In genomic region chr10:60172363-60172990, GRCh38 we compare ENCODE assay signal across 21 cellular contexts.
DNase-seq lines count a peak whose midpoint lies in the region; ATAC-seq, FAIRE-seq and TF ChIP-seq lines count a peak whose summit lies in the region.
"Had no signal": no experiment of that assay in that cellular context is flagged by ENCODE, and none has a peak within 500 bp of the region (broad histone marks: within the 10 kb centered on the region; RNA-seq: fewer than 3 reads in every experiment).

No MANE protein-coding gene starts in this region.

- H2BK5ac ChIP-seq in mesendoderm (ENCODE audit: low read length) = no peak overlapping the region

- ATAC-seq in A549 (no peak), HG02678 (IDR thresholded peaks at IDR 0.05; ENCODE audit: unreplicated experiment) (no peak)
- ATAC-seq: gastroesophageal sphincter; naive thymus-derived CD4-positive, alpha-beta T cell; psoas muscle; stimulated activated effector memory CD8-positive, alpha-beta T cell treated with anti-CD3 and anti-CD28 coated beads, Interleukin-12 subunit alpha, Interleukin-12 subunit beta, amount 100 ng/mL, for 72 hours had no signal

- CTCF ChIA-PET in A549 (lab: Yijun Ruan, JAX) = interaction anchor here (1.0 kb wide), 2 partner anchors 10 to 16 kb away, joined by 3 read pairs; no protein-coding TSS in a partner anchor

- H3K36me3 ChIP-seq in mesendoderm (ENCODE audit: control insufficient read depth, insufficient read depth, low read length) = no peaks in the 10 kb centered on the region
- H3K36me3 ChIP-seq: gastroesophageal sphincter, Peyer's patch had no signal

- H3K9ac ChIP-seq in mesendoderm (ENCODE audit: low read length) = no peak overlapping the region

- TF ChIP-seq POLR2A in A549 (IDR thresholded peaks at IDR 0.05; ENCODE audit: low read length) (no peak), GM12892 (IDR thresholded peaks at IDR 0.05; ENCODE audit: low read depth, low read length) (no peak)

- no peak overlapping the region for H4K8ac ChIP-seq in mesendoderm (ENCODE audit: low read depth, low read length)

- no peak overlapping the region for H3K23ac ChIP-seq in mesendoderm (ENCODE audit: low read length)

- peak overlapping the region; percentile 36 for H3K4ac ChIP-seq in mesendoderm (ENCODE audit: low read depth, low read length)

- H3K27ac ChIP-seq in A549 = peak overlapping the region; percentile 65 to 71
- H3K27ac ChIP-seq in VCaP = peak overlapping the region; percentile 72
- H3K27ac ChIP-seq in mesendoderm (ENCODE audit: low read depth, low read length) = no peak overlapping the region
- H3K27ac ChIP-seq: gastroesophageal sphincter, Peyer's patch, psoas muscle, tibial nerve had no signal

- H4K5ac ChIP-seq in mesendoderm (ENCODE audit: low read length) = no peak overlapping the region

- H3K79me2 ChIP-seq in mesendoderm (ENCODE audit: control insufficient read depth, insufficient read depth, low read length) = no peaks in the 10 kb centered on the region

- H3K18ac ChIP-seq in mesendoderm (ENCODE audit: low read length) = no peak overlapping the region

- POLR2A ChIA-PET in A549 (lab: Yijun Ruan, JAX) = interaction anchor here (0.6 kb wide), 1 partner anchor 16 kb away, joined by 5 read pairs; no protein-coding TSS in a partner anchor

- H3K4me1 ChIP-seq in A549 (peaks cover 39% of the 10 kb centered on the region), mesendoderm (ENCODE audit: control insufficient read depth, low read depth, low read length) (peaks cover 3% of the 10 kb centered on the region)
- H3K4me1 ChIP-seq: gastroesophageal sphincter, tibial nerve had no signal

- no peak overlapping the region for H2BK120ac ChIP-seq in mesendoderm (ENCODE audit: low read depth, low read length)

- no peak for TF ChIP-seq EP300 in A549 (IDR thresholded peaks at IDR 0.05)

- no peaks in the 10 kb centered on the region for H3K27me3 ChIP-seq in mesendoderm (ENCODE audit: insufficient read depth, low read length, poor library complexity)
- H3K27me3 ChIP-seq: gastroesophageal sphincter, Peyer's patch, tibial nerve had no signal

- TF ChIP-seq CTCF in A549 (IDR thresholded peaks at IDR 0.05) = no peak
- no peak for TF ChIP-seq CTCF in VCaP (conservative IDR thresholded peaks at IDR 0.05)

- no peak for FAIRE-seq in A549 (lab: Jason Lieb, UNC)
- no peak for FAIRE-seq in GM12892 (lab: Jason Lieb, UNC)

- no peak overlapping the region for H2BK15ac ChIP-seq in mesendoderm (replicated peaks; ENCODE audit: low read depth)

- no peaks in the 10 kb centered on the region for H3K79me1 ChIP-seq in mesendoderm (ENCODE audit: low read length)

- peak overlapping the region; percentile 83 for H3K4me2 ChIP-seq in A549
- no peak overlapping the region for H3K4me2 ChIP-seq in mesendoderm (ENCODE audit: low read length)

- 87% methylated on average over 9 of the region's 9 CpGs for WGBS in A549 (ENCODE audit: missing lambda C conversion rate)
- WGBS in mesendoderm (ENCODE audit: extremely low coverage, insufficient coverage, low lambda C conversion rate) = no CpG with 5 or more reads among the region's 9 CpGs

- H3K4me3 ChIP-seq in A549 = no peak overlapping the region
- H3K4me3 ChIP-seq in mesendoderm (ENCODE audit: low read length) = no peak overlapping the region
- H3K4me3 ChIP-seq: gastroesophageal sphincter, Peyer's patch, psoas muscle, tibial nerve had no signal

- H2AK5ac ChIP-seq in mesendoderm (ENCODE audit: low read length) = no peak overlapping the region

- no peak for DNase-seq in A549 (ENCODE audit: low read depth in 1 of 2, low spot score in 1 of 2)
- DNase-seq in NCI-H2029 (lab: John Stamatoyannopoulos, UW) = peak; percentile 49
- no peak for DNase-seq in mesendoderm
- DNase-seq in kidney tubule cell (ENCODE audit: low spot score) = no peak
- DNase-seq in NCI-H2107 treated with DMSO at 0.1 percent for 48 hours (lab: John Stamatoyannopoulos, UW; ENCODE audit: unreplicated experiment) = no peak
- DNase-seq in GM12892 (ENCODE audit: insufficient read length) = no peak
- DNase-seq: activated CD4-positive, alpha-beta T cell treated with anti-CD3 and anti-CD28 coated beads, Interleukin-2, amount 50 U/mL, for 1 hour; activated naive CD4-positive, alpha-beta T cell treated with anti-CD3 and anti-CD28 coated beads for 36 hours; activated T-cell treated with anti-CD3 and anti-CD28 coated beads for 4 hours; CD4-positive, alpha-beta memory T cell; HFFc6; MM.1S; naive thymus-derived CD4-positive, alpha-beta T cell; NCI-H187 treated with DMSO at 0.1 percent for 48 hours; Peyer's patch; psoas muscle had no signal

- no peak overlapping the region for H3K56ac ChIP-seq in mesendoderm (ENCODE audit: low read length)

- no peaks in the 10 kb centered on the region for H3K9me3 ChIP-seq in A549
- H3K9me3 ChIP-seq: gastroesophageal sphincter, Peyer's patch, psoas muscle, tibial nerve had no signal

- TF ChIP-seq RAD21 in A549 (conservative IDR thresholded peaks at IDR 0.05 in 1 of 2, IDR thresholded peaks at IDR 0.05 in 1 of 2) = no peak

TF ChIP-seq in A549, 52 proteins besides CTCF, POLR2A, EP300 and RAD21:
- TF ChIP-seq ELK1 (IDR thresholded peaks at IDR 0.05; ENCODE audit: low read depth, low read length) (no peak), MAX (IDR thresholded peaks at IDR 0.05) (no peak), USF2 (IDR thresholded peaks at IDR 0.05) (no peak), NR3C1 (IDR thresholded peaks at IDR 0.05) (no peak), HOXB13 (CRISPR knock-in tag; IDR thresholded peaks at IDR 0.05; ENCODE audit: low read depth) (no peak), JUNB (IDR thresholded peaks at IDR 0.05) (no peak), TFCP2L1 (CRISPR knock-in tag; IDR thresholded peaks at IDR 0.05) (no peak), NPAS2 (CRISPR knock-in tag; IDR thresholded peaks at IDR 0.05; ENCODE audit: borderline replicate concordance) (no peak), CBX2 (IDR thresholded peaks at IDR 0.05; ENCODE audit: borderline replicate concordance, low read depth) (no peak), CEBPB (IDR thresholded peaks at IDR 0.05) (no peak), ZSCAN20 (CRISPR knock-in tag; IDR thresholded peaks at IDR 0.05) (no peak), HOXA7 (CRISPR knock-in tag; IDR thresholded peaks at IDR 0.05) (no peak), RFX5 (IDR thresholded peaks at IDR 0.05) (no peak), KDM5A (IDR thresholded peaks at IDR 0.05) (no peak), EHMT2 (IDR thresholded peaks at IDR 0.05; ENCODE audit: low read depth) (no peak), HDAC2 (IDR thresholded peaks at IDR 0.05) (no peak), SMC3 (IDR thresholded peaks at IDR 0.05) (no peak)
